Comparison of ENCODE assay signal across 8 cellular contexts in genomic region chr9:87725900-87726709, GRCh38. TPM values are rescaled to one million over a fixed set of nuclear protein-coding genes. Genes with fewer than 3 reads are reported as not detected.
DNase-seq lines count a peak whose midpoint lies in the region; ATAC-seq and TF ChIP-seq lines count a peak whose summit lies in the region.

CTSL (plus strand) TSS chr9:87726119; CDS start chr9:87727604, 1,485 bp downstream.

- H3K36me3 ChIP-seq in A673 (ENCODE audit: insufficient read depth, low read length, poor library complexity, severe bottlenecking) (no peaks in the 10 kb centered on the region), HAP-1 (replicated peaks) (peaks cover 9% of the 10 kb centered on the region), NT2/D1 (ENCODE audit: insufficient read depth, insufficient read length, low read length) (peaks cover 37% of the 10 kb centered on the region)

- peak; percentile 67 for DNase-seq in A673 (ENCODE audit: low spot score)
- peak; percentile 76 to 86 for DNase-seq in HAP-1 (ENCODE audit: low spot score in 2 of 2)
- DNase-seq in NT2/D1 (ENCODE audit: low read depth, low spot score) = peak; percentile 76
- DNase-seq in activated T-cell treated with anti-CD3 and anti-CD28 coated beads, Interleukin-2, amount 50 U/mL, for 72 hours = peak; percentile 52 to 53
- DNase-seq in midbrain (lab: John Stamatoyannopoulos, UW) = peak; percentile 96
- peak; percentile 18 for DNase-seq in stimulated activated CD8-positive, alpha-beta memory T cell treated with anti-CD3 and anti-CD28 coated beads, Interleukin-15, amount 100 ng/mL, for 1 hour (ENCODE audit: low read depth)

- in situ Hi-C loops in HAP-1 (cut with MboI; ENCODE audit: low sequenced_read_pairs) = no loop called here

- no peaks in the 10 kb centered on the region for H3K27me3 ChIP-seq in A673 (replicated peaks; ENCODE audit: insufficient read depth, low read depth, low read length, poor library complexity)
- no peaks in the 10 kb centered on the region for H3K27me3 ChIP-seq in HAP-1 (ENCODE audit: low read depth)
- peaks cover 13% of the 10 kb centered on the region for H3K27me3 ChIP-seq in NT2/D1 (ENCODE audit: insufficient read depth, insufficient read length)

- TF ChIP-seq CTCF in A673 (conservative IDR thresholded peaks at IDR 0.05; ENCODE audit: low read depth, low read length) = peak; percentile 29; the same call in 1 of the 2 replicates

- H3K9ac ChIP-seq in NT2/D1 (ENCODE audit: insufficient read length, low read depth) = peak within 1 kb of the TSS; percentile 92

- no peaks in the 10 kb centered on the region for H3K9me3 Mint-ChIP-seq in activated T-cell treated with anti-CD3 and anti-CD28 coated beads, Interleukin-2, amount 50 U/mL, for 72 hours

- intact Hi-C loops in A673 (cut with micrococcal nuclease; ENCODE audit: unreplicated experiment) = no loop called here

- H3K27ac ChIP-seq in A673 (ENCODE audit: low read depth, low read length, poor library complexity, severe bottlenecking) = peak within 1 kb of the TSS; percentile 52

- BruUV-seq in A673 (replicated peaks; lab: Mats Ljungman, UMichigan) = no TSS peak

- CTCF ChIA-PET in A673 (lab: Charles Lee) = no interaction called here

- peaks cover 12% of the 10 kb centered on the region for H3K4me1 Mint-ChIP-seq in activated T-cell treated with anti-CD3 and anti-CD28 coated beads, Interleukin-2, amount 50 U/mL, for 72 hours (ENCODE audit: low read depth)

- H3K4me3 Mint-ChIP-seq in activated T-cell treated with anti-CD3 and anti-CD28 coated beads, Interleukin-2, amount 50 U/mL, for 72 hours = peak within 1 kb of the TSS; percentile 90 to 92

- peak; percentile 83 for ATAC-seq in activated T-cell treated with anti-CD3 and anti-CD28 coated beads, Interleukin-2, amount 50 U/mL, for 72 hours (replicated peaks in 1 of 2)
- ATAC-seq in esophagus mucosa = peak; percentile 94
- no peak for ATAC-seq in GM21723 (IDR thresholded peaks at IDR 0.05; ENCODE audit: unreplicated experiment)

- POLR2A ChIA-PET in A673 (lab: Charles Lee; ENCODE audit: low non-redundant PET) = no interaction called here

- H3K27me3 Mint-ChIP-seq in activated T-cell treated with anti-CD3 and anti-CD28 coated beads, Interleukin-2, amount 50 U/mL, for 72 hours (ENCODE audit: low read depth) = peaks cover 31% of the 10 kb centered on the region

- H3K36me3 Mint-ChIP-seq in activated T-cell treated with anti-CD3 and anti-CD28 coated beads, Interleukin-2, amount 50 U/mL, for 72 hours (ENCODE audit: insufficient read depth in 2 of 2) = peaks cover 0 to 1% of the 10 kb centered on the region in 2 donors

- H3K9me3 ChIP-seq in A673 (ENCODE audit: low read depth, low read length, poor library complexity, severe bottlenecking) = no peaks in the 10 kb centered on the region
- no peaks in the 10 kb centered on the region for H3K9me3 ChIP-seq in HAP-1
- H3K9me3 ChIP-seq in NT2/D1 (ENCODE audit: insufficient read depth, low read length) = no peaks in the 10 kb centered on the region

- H3K4me1 ChIP-seq in A673 (ENCODE audit: insufficient read depth, low read length, poor library complexity, severe bottlenecking) (peaks cover 6% of the 10 kb centered on the region), HAP-1 (peaks cover 16% of the 10 kb centered on the region), NT2/D1 (ENCODE audit: insufficient read depth, insufficient read length) (no peaks in the 10 kb centered on the region)

- H3K4me3 ChIP-seq in A673 (ENCODE audit: low read depth, low read length, poor library complexity, severe bottlenecking) (peak within 1 kb of the TSS; percentile 77), HAP-1 (peak within 1 kb of the TSS; percentile 52), NT2/D1 (ENCODE audit: insufficient read length, low read depth) (peak within 1 kb of the TSS; percentile 79)

- H3K27ac Mint-ChIP-seq in activated T-cell treated with anti-CD3 and anti-CD28 coated beads, Interleukin-2, amount 50 U/mL, for 72 hours = no peak within 1 kb of the TSS

RNA-seq across cellular contexts. Expression of gene CTSL, which starts in this region (rescaled TPM):
- 17.0 and 21.0 TPM in 2 replicates for total RNA-seq in A673 (2021)
- 1 to 10 TPM; 2.4 to 5.6 TPM for total RNA-seq in activated T-cell treated with anti-CD3 and anti-CD28 coated beads, Interleukin-2, amount 50 U/mL, for 72 hours
- 35.0 TPM for total RNA-seq in esophagus mucosa

Comparison
In these comparisons a context has a peak if more than half of its experiments do, and no peak if none do; other contexts are left out.
1. DNase-seq: peak in every context shown above with its lines; median percentile 96 in midbrain; 81 in HAP-1; 76 in NT2/D1; 67 in A673; 52 in activated T-cell treated with anti-CD3 and anti-CD28 coated beads, Interleukin-2, amount 50 U/mL, for 72 hours; 18 in stimulated activated CD8-positive, alpha-beta memory T cell treated with anti-CD3 and anti-CD28 coated beads, Interleukin-15, amount 100 ng/mL, for 1 hour.